Comparison of ENCODE assay signal across 18 cellular contexts in the genomic region with DNA sequence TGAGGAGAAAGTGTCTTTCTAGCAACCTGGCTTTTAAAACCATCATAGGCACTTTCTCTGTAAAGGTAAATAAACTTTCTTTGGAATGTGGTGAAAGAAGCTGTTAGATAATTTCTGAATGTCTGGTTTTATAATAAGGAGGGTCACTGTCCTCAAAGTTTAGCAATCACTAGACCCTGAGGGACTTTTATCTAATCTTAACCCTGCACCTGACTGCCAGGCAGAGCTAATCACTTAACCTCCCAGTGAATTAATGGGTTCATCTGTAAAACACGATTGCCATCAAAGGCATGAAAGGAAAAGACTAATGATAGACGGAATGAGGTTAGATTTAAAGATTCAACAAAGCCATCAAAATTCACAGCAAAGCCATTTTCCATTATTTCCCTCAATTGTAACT.
"Had no signal": no experiment of that assay in that cellular context is flagged by ENCODE, and none has a peak within 500 bp of the region (broad histone marks: within the 10 kb centered on the region; RNA-seq: fewer than 3 reads in every experiment).

No MANE protein-coding gene starts in this region.

- H3K9ac ChIP-seq: neural progenitor cell had no signal

- H3K27me3 ChIP-seq: adrenal gland, cardiac muscle cell, dorsolateral prefrontal cortex, neural progenitor cell, ovary, sigmoid colon, upper lobe of right lung had no signal

- H3K9me3 ChIP-seq: adrenal gland, ovary, sigmoid colon, thoracic aorta, upper lobe of right lung had no signal

- H3K4me3 ChIP-seq: adrenal gland, cardiac muscle cell, dorsolateral prefrontal cortex, neural progenitor cell, ovary, sigmoid colon, thoracic aorta, upper lobe of right lung had no signal

- H3K4me2 ChIP-seq: neural progenitor cell had no signal

- ATAC-seq: activated CD8-positive, alpha-beta T cell treated with anti-CD3 and anti-CD28 coated beads for 36 hours; activated T-cell treated with anti-CD3 and anti-CD28 coated beads, Interleukin-2, amount 50 U/mL, for 4 hours; left lobe of liver; upper lobe of right lung; WTC11 had no signal

- H3K36me3 ChIP-seq: adrenal gland, cardiac muscle cell, neural progenitor cell, ovary, sigmoid colon, thoracic aorta, upper lobe of right lung had no signal

- H2AFZ ChIP-seq: neural progenitor cell had no signal

- DNase-seq: activated CD4-positive, alpha-beta T cell treated with anti-CD3 and anti-CD28 coated beads for 48 hours; activated CD8-positive, alpha-beta T cell treated with anti-CD3 and anti-CD28 coated beads for 36 hours; activated effector memory CD4-positive, alpha-beta T cell treated with Interleukin-2 at 50 U/mL for 16 hours; activated T-cell treated with anti-CD3 and anti-CD28 coated beads, Interleukin-2, amount 50 U/mL, for 4 hours; adrenal gland; dorsolateral prefrontal cortex; endodermal cell; islet precursor cell; naive B cell; ovary; sigmoid colon; stimulated activated CD4-positive, alpha-beta T cell treated with anti-CD3 and anti-CD28 coated beads, Interleukin-1b, Interleukin-23, amount 100 ng/mL, for 48 hours; upper lobe of right lung had no signal

- H3K4me1 ChIP-seq: neural progenitor cell, upper lobe of right lung had no signal

- H3K27ac ChIP-seq: adrenal gland, cardiac muscle cell, dorsolateral prefrontal cortex, neural progenitor cell, ovary, sigmoid colon, thoracic aorta, upper lobe of right lung had no signal
